8 cellular contexts compared by ENCODE assay signal in genomic region chr15:34337557-34338306, GRCh38. TPM values are rescaled to one million over a fixed set of nuclear protein-coding genes. Genes with fewer than 3 reads are reported as not detected.
A peak's percentile ranks its signal among the peaks of the same experiment; 100 is the strongest.
DNase-seq lines count a peak whose midpoint lies in the region; TF ChIP-seq lines count a peak whose summit lies in the region.

Gene SLC12A6 (minus strand): TSS chr15:34337781. CDS start chr15:34336680, 1,101 bp downstream.

- no peak for TF ChIP-seq CTCF in foreskin fibroblast (IDR thresholded peaks at IDR 0.05; ENCODE audit: low read depth, low read length)

- H3K9ac ChIP-seq in ES-I3 (ENCODE audit: low read depth, low read length): peak within 1 kb of the TSS; percentile 65

- H3K4me3 ChIP-seq in H7 (ENCODE audit: insufficient read depth, low read depth, low read length) (peak within 1 kb of the TSS; percentile 76), SJCRH30 (peak within 1 kb of the TSS; percentile 98), foreskin fibroblast (ENCODE audit: low read depth in 1 of 2, low read length in 2 of 2) (peak within 1 kb of the TSS; percentile 87 to 91), neuron (ENCODE audit: low read length) (peak within 1 kb of the TSS; percentile 85)

- peak; percentile 96 for DNase-seq in H7
- peak; percentile 91 for DNase-seq in M059J (ENCODE audit: low read depth)
- peak; percentile 95 to 96 for DNase-seq in SJCRH30
- peak; percentile 83 for DNase-seq in activated gamma-delta T cell treated with anti-CD3 and anti-CD28 coated beads, Interleukin-2, amount 50 U/mL, for 16 hours (ENCODE audit: low read depth)
- peak; percentile 97 to 99 for DNase-seq in foreskin fibroblast
- DNase-seq in stromal cell of bone marrow (ENCODE audit: low read depth): peak; percentile 89

- peak within 1 kb of the TSS; percentile 65 for H3K27ac ChIP-seq in SJCRH30

- no peaks in the 10 kb centered on the region; the same call in 1 of the 2 replicates for H3K4me1 ChIP-seq in ES-I3 (ENCODE audit: insufficient read depth, low read length)
- H3K4me1 ChIP-seq in SJCRH30: no peaks in the 10 kb centered on the region
- H3K4me1 ChIP-seq in neuron (ENCODE audit: insufficient read depth, low read length): peaks cover 14% of the 10 kb centered on the region

- H3K9me3 ChIP-seq in ES-I3 (ENCODE audit: control insufficient read depth, insufficient read depth, low read length): no peaks in the 10 kb centered on the region
- H3K9me3 ChIP-seq in SJCRH30 (replicated peaks): no peaks in the 10 kb centered on the region
- H3K9me3 ChIP-seq in neuron (ENCODE audit: low read length): no peaks in the 10 kb centered on the region

- H3K36me3 ChIP-seq in ES-I3 (ENCODE audit: insufficient read depth, low read length): peaks cover 5% of the 10 kb centered on the region; the same call in 1 of the 2 replicates
- H3K36me3 ChIP-seq in H7 (replicated peaks; ENCODE audit: control insufficient read depth, insufficient read depth, low read length): peaks cover 7% of the 10 kb centered on the region
- peaks cover 22% of the 10 kb centered on the region for H3K36me3 ChIP-seq in SJCRH30
- H3K36me3 ChIP-seq in neuron (ENCODE audit: insufficient read depth, low read length): peaks cover 19% of the 10 kb centered on the region

- H2AFZ ChIP-seq in neuron (ENCODE audit: low read depth, low read length): peak within 1 kb of the TSS; percentile 92

- H3K27me3 ChIP-seq in H7 (ENCODE audit: control insufficient read depth, insufficient read depth, low read length) (no peaks in the 10 kb centered on the region; the same call in 1 of the 2 replicates), SJCRH30 (no peaks in the 10 kb centered on the region), neuron (ENCODE audit: insufficient read depth, low read length) (no peaks in the 10 kb centered on the region)

RNA-seq across cellular contexts. Expression of gene SLC12A6, which starts in this region (rescaled TPM):
- total RNA-seq in H7 (2014; rRNA removed; shearing (Covaris generic)): 4.9 and 8.5 TPM in 2 replicates
- 3.0 and 6.6 TPM in 2 replicates for total RNA-seq in M059J (2014; rRNA removed; shearing (Covaris generic))
- total RNA-seq in SJCRH30 (2014; rRNA removed; shearing (Covaris generic)): 9.3 and 10.7 TPM in 2 replicates

Comparison
In these comparisons a context has a peak if more than half of its experiments do, and no peak if none do; other contexts are left out.
1. Peak in every context shown above with its lines: DNase-seq, H3K4me3 ChIP-seq and H3K27ac ChIP-seq.